Comparison of ENCODE assay signal across 16 cellular contexts in genomic region chr4:185657699-185658098, GRCh38.
DNase-seq lines count a peak whose midpoint lies in the region; ATAC-seq and TF ChIP-seq lines count a peak whose summit lies in the region.
"Had no signal": no experiment of that assay in that cellular context is flagged by ENCODE, and none has a peak within 500 bp of the region (broad histone marks: within the 10 kb centered on the region; RNA-seq: fewer than 3 reads in every experiment).

No MANE protein-coding gene starts in this region.

- 76 to 100% (median 91%) methylated on average over 1 of the region's 1 CpG for WGBS in heart left ventricle, 4 donors
- 96 to 100% methylated on average over 1 of the region's 1 CpG for WGBS in aorta, 2 donors

- H3K36me3 ChIP-seq in heart left ventricle (peaks cover 0 to 82% (median 31%) of the 10 kb centered on the region in 9 donors), osteoblast (ENCODE audit: insufficient read depth, low read length) (peaks cover 6% of the 10 kb centered on the region), aorta (ENCODE audit: control insufficient read depth in 1 of 2, insufficient read depth in 2 of 2, low read length in 1 of 2) (peaks cover 0 to 3% of the 10 kb centered on the region in 2 donors)
- H3K36me3 ChIP-seq: suprapubic skin had no signal

- H3K27ac ChIP-seq in heart left ventricle (peak overlapping the region in 11 of 12 donors; percentile 31 to 87 (median 65)), coronary artery (peak overlapping the region; percentile 88), osteoblast (ENCODE audit: low read depth, low read length) (peak overlapping the region; percentile 69), aorta (ENCODE audit: low read depth in 1 of 2, low read length in 2 of 2) (peak overlapping the region; percentile 64 to 87)

- H2AFZ ChIP-seq in osteoblast (ENCODE audit: low read length), result peak overlapping the region; percentile 79

- H3K9me3 ChIP-seq in heart left ventricle, result no peaks in the 10 kb centered on the region
- H3K9me3 ChIP-seq in osteoblast (ENCODE audit: low read depth, low read length), result no peaks in the 10 kb centered on the region
- H3K9me3 ChIP-seq in aorta (ENCODE audit: control insufficient read depth, low read length), result no peaks in the 10 kb centered on the region
- H3K9me3 ChIP-seq: suprapubic skin had no signal

- no peak for TF ChIP-seq POLR2A in heart left ventricle (IDR thresholded peaks at IDR 0.05)

- H3K4me1 ChIP-seq in heart left ventricle (peaks cover 0 to 61% (median 17%) of the 10 kb centered on the region in 12 donors), osteoblast (ENCODE audit: insufficient read depth, low read length) (peaks cover 18% of the 10 kb centered on the region), aorta (ENCODE audit: control insufficient read depth in 1 of 2, insufficient read depth in 2 of 2, low read length in 2 of 2) (peaks cover 0 to under 1% of the 10 kb centered on the region in 2 donors)
- H3K4me1 ChIP-seq: suprapubic skin had no signal

- peak overlapping the region; percentile 90 for H3K4me2 ChIP-seq in osteoblast (ENCODE audit: insufficient read depth, low read length)

- H3K79me2 ChIP-seq in osteoblast (ENCODE audit: insufficient read depth, low read length), result no peaks in the 10 kb centered on the region

- no peaks in the 10 kb centered on the region for H3K27me3 ChIP-seq in heart left ventricle
- H3K27me3 ChIP-seq in osteoblast (ENCODE audit: insufficient read depth, low read length), result no peaks in the 10 kb centered on the region
- H3K27me3 ChIP-seq in aorta (ENCODE audit: control insufficient read depth in 1 of 2, insufficient read depth in 2 of 2, low read length in 1 of 2), result no peaks in the 10 kb centered on the region
- H3K27me3 ChIP-seq: suprapubic skin had no signal

- intact Hi-C loops in heart left ventricle (cut with DNase I), result loop anchor here in 4 of 10 donors (5.0 to 10.0 kb wide), 3 partner anchors 117 to 195 kb away; no protein-coding TSS in a partner anchor
- intact Hi-C loops in Right ventricle myocardium inferior (cut with DNase I), result loop anchor here (5.0 to 10.0 kb wide), 2 partner anchors 120 to 187 kb away; no protein-coding TSS in a partner anchor
- intact Hi-C loops in aorta (cut with DNase I), result loop anchor here (5.0 to 10.0 kb wide), 4 partner anchors 70 to 370 kb away; no protein-coding TSS in a partner anchor

- ATAC-seq in heart left ventricle (no peak), Right ventricle myocardium inferior (no peak), aorta (ENCODE audit: low FRiP score) (no peak), GM21360 (IDR thresholded peaks at IDR 0.05; ENCODE audit: unreplicated experiment) (no peak)
- ATAC-seq: Panc1 had no signal

- H3K4me3 ChIP-seq in heart left ventricle (peak overlapping the region in 1 of 12 donors; percentile 47), coronary artery (peak overlapping the region; percentile 71), osteoblast (ENCODE audit: insufficient read depth, low read length) (peak overlapping the region; percentile 69), aorta (ENCODE audit: low read length in 2 of 2) (no peak overlapping the region), foreskin fibroblast (ENCODE audit: low read depth in 1 of 2, low read length in 2 of 2) (no peak overlapping the region)

- H4K20me1 ChIP-seq in osteoblast (ENCODE audit: insufficient read depth, low read length), result no peaks in the 10 kb centered on the region

- DNase-seq in heart left ventricle (no peak), Right ventricle myocardium inferior (ENCODE audit: missing footprints) (no peak), coronary artery (ENCODE audit: low spot score) (no peak), osteoblast (ENCODE audit: insufficient read length, low spot score, missing footprints) (no peak), aorta (no peak), foreskin fibroblast (no peak), NCI-H187 (lab: John Stamatoyannopoulos, UW) (no peak)
- DNase-seq: activated CD4-positive, alpha-beta T cell treated with anti-CD3 and anti-CD28 coated beads for 48 hours; activated effector memory CD4-positive, alpha-beta T cell treated with Interleukin-2 at 50 U/mL for 16 hours; DMS153; NCI-H1417 treated with DMSO at 0.1 percent for 48 hours; NCI-H2171 treated with DMSO at 0.1 percent for 48 hours; NCI-H774 had no signal

- no peak for TF ChIP-seq CTCF in heart left ventricle (IDR thresholded peaks at IDR 0.05)
- no peak for TF ChIP-seq CTCF in coronary artery (IDR thresholded peaks at IDR 0.05)
- no peak for TF ChIP-seq CTCF in osteoblast (IDR thresholded peaks at IDR 0.05; ENCODE audit: extremely low read depth, low read depth, low read length)
- no peak for TF ChIP-seq CTCF in foreskin fibroblast (IDR thresholded peaks at IDR 0.05; ENCODE audit: low read depth, low read length)

Comparison
In these comparisons a context has a peak if more than half of its experiments do, and no peak if none do; other contexts are left out.
1. H3K4me3 ChIP-seq: peak in coronary artery (single experiment) and osteoblast (single experiment); none in aorta (0 of 2) and foreskin fibroblast (0 of 2).
2. Peak in every context shown above with its lines, with median percentiles within 50 percentile points of each other: H3K27ac ChIP-seq.